In the genomic region with DNA sequence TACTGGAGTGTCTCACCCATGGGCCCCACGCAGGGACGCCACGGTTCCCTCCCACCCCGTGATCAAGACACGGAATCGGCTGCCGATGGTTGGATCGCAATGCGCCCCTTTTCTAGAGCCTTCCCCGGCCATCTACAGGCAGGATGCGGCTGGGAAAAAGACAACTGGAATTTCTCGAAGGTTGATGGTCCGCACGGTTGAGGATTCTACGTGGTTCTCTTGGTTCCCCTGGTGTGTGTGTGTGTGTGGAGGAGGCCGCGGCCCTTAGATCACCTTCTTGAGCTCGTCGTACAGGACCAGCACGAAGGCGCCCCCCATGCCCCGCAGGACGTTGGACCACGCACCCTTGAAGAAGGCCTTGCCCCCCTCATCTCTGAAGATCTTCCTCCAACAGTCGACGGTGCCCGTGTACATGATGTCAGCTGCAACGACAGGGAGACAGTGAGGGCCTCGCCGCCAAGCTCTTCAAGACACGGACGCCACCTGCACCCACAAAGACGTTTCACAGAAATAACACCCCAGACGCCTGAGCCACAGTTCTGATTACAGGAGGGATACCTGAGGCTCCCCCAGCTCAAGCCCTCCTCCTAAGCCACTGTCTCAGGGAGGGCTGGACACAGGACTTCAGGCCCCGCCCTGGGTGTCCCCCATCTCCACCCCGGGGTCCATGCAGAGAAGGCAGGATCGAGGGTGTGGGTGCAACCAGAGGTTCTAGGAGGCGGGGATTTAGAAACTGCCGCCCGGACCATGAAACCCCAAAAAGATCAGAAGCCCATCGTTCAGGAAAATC, we compare ENCODE assay signal across 16 cellular contexts. TPM values are rescaled to one million over a fixed set of nuclear protein-coding genes. Genes with fewer than 3 reads are reported as not detected.
DNase-seq lines count a peak whose midpoint lies in the region; TF ChIP-seq lines count a peak whose summit lies in the region.
"Had no signal": no experiment of that assay in that cellular context is flagged by ENCODE, and none has a peak within 500 bp of the region (broad histone marks: within the 10 kb centered on the region; RNA-seq: fewer than 3 reads in every experiment).

No MANE protein-coding gene starts in this region.

- H3K27me3 ChIP-seq in stomach, result no peaks in the 10 kb centered on the region
- no peaks in the 10 kb centered on the region for H3K27me3 ChIP-seq in MG63
- H3K27me3 ChIP-seq: dorsolateral prefrontal cortex had no signal

- peaks cover 35% of the 10 kb centered on the region for H3K4me1 Mint-ChIP-seq in activated naive CD4-positive, alpha-beta T cell treated with anti-CD3 and anti-CD28 coated beads, Interleukin-2, amount 10 ng/mL, durations not matched to agents 7 days and 5 days

- H3K36me3 ChIP-seq in stomach (peaks cover 62 to 81% (median 79%) of the 10 kb centered on the region in 4 donors), MG63 (peaks cover 83% of the 10 kb centered on the region)

- TF ChIP-seq POLR2A in stomach (IDR thresholded peaks at IDR 0.05), result no peak

- H3K4me1 ChIP-seq in stomach, result peaks cover 32 to 46% (median 38%) of the 10 kb centered on the region in 4 donors

- POLR2A ChIA-PET in RWPE1 (lab: Yijun Ruan, JAX; ENCODE audit: low non-redundant PET), result no interaction called here

- CTCF ChIA-PET in activated naive CD4-positive, alpha-beta T cell treated with anti-CD3 and anti-CD28 coated beads, Interleukin-2, amount 10 ng/mL, durations not matched to agents 7 days and 5 days (lab: Charles Lee), result no interaction called here
- CTCF ChIA-PET in RWPE1 (lab: Yijun Ruan, JAX), result no interaction called here

- H3K27me3 Mint-ChIP-seq in activated naive CD4-positive, alpha-beta T cell treated with anti-CD3 and anti-CD28 coated beads, Interleukin-2, amount 10 ng/mL, durations not matched to agents 7 days and 5 days, result no peaks in the 10 kb centered on the region
- H3K27me3 Mint-ChIP-seq: brain had no signal

- whole genome bisulfite sequencing in stomach, 5 donors, result 95 to 96% (median 95%) methylated on average over 32 to 41 of the region's 41 CpGs

- H3K27ac Mint-ChIP-seq in activated naive CD4-positive, alpha-beta T cell treated with anti-CD3 and anti-CD28 coated beads, Interleukin-2, amount 10 ng/mL, durations not matched to agents 7 days and 5 days, result no peak overlapping the region
- H3K27ac Mint-ChIP-seq: activated T-helper 1 cell treated with anti-CD3 and anti-CD28 coated beads, Interleukin-12 subunit alpha, Interleukin-12 subunit beta, Interleukin-2, Interleukin-4 antibody, amounts not matched to agents 30 ng/mL and 10 ng/mL and 1 ng/mL, durations not matched to agents 14 hours and 24 hours and 36 hours; brain had no signal

- H3K27ac ChIP-seq in RWPE1 (peak overlapping the region; percentile 67; the same call in 1 of the 2 replicates), stomach (no peak overlapping the region)
- H3K27ac ChIP-seq: dorsolateral prefrontal cortex had no signal

- no peak overlapping the region for H3K4me3 Mint-ChIP-seq in activated naive CD4-positive, alpha-beta T cell treated with anti-CD3 and anti-CD28 coated beads, Interleukin-2, amount 10 ng/mL, durations not matched to agents 7 days and 5 days
- H3K4me3 Mint-ChIP-seq: activated T-helper 1 cell treated with anti-CD3 and anti-CD28 coated beads, Interleukin-12 subunit alpha, Interleukin-12 subunit beta, Interleukin-2, Interleukin-4 antibody, amounts not matched to agents 30 ng/mL and 10 ng/mL and 1 ng/mL, durations not matched to agents 14 hours and 24 hours and 36 hours had no signal

- intact Hi-C loops in stomach (cut with DNase I; ENCODE audit: low total_unique reads), result no loop called here

- H3K4me3 ChIP-seq in stomach (no peak overlapping the region), MG63 (no peak overlapping the region)
- H3K4me3 ChIP-seq: dorsolateral prefrontal cortex, HAP-1 had no signal

- peaks cover 56% of the 10 kb centered on the region for H3K36me3 Mint-ChIP-seq in activated naive CD4-positive, alpha-beta T cell treated with anti-CD3 and anti-CD28 coated beads, Interleukin-2, amount 10 ng/mL, durations not matched to agents 7 days and 5 days

- TF ChIP-seq EP300 in stomach (IDR thresholded peaks at IDR 0.05), result no peak

- H3K9me3 Mint-ChIP-seq in activated naive CD4-positive, alpha-beta T cell treated with anti-CD3 and anti-CD28 coated beads, Interleukin-2, amount 10 ng/mL, durations not matched to agents 7 days and 5 days, result no peaks in the 10 kb centered on the region
- H3K9me3 Mint-ChIP-seq: activated T-helper 1 cell treated with anti-CD3 and anti-CD28 coated beads, Interleukin-12 subunit alpha, Interleukin-12 subunit beta, Interleukin-2, Interleukin-4 antibody, amounts not matched to agents 30 ng/mL and 10 ng/mL and 1 ng/mL, durations not matched to agents 14 hours and 24 hours and 36 hours; brain had no signal

- no peaks in the 10 kb centered on the region for H3K9me3 ChIP-seq in stomach
- H3K9me3 ChIP-seq in MG63, result no peaks in the 10 kb centered on the region
- H3K9me3 ChIP-seq: HAP-1 had no signal

- no peak for TF ChIP-seq CTCF in RWPE1 (conservative IDR thresholded peaks at IDR 0.05; ENCODE audit: low read depth)
- no peak for TF ChIP-seq CTCF in stomach (IDR thresholded peaks at IDR 0.05)

- peak; percentile 20 for DNase-seq in activated naive CD4-positive, alpha-beta T cell treated with anti-CD3 and anti-CD28 coated beads, Interleukin-2, amount 10 ng/mL, durations not matched to agents 7 days and 5 days
- DNase-seq in activated naive CD4-positive, alpha-beta T cell (lab: John Stamatoyannopoulos, UW), result no peak
- DNase-seq in RWPE1 (ENCODE audit: low spot score) (no peak), iPS-NIHi7 (ENCODE audit: extremely low spot score) (peak; percentile 3), stomach (peak; percentile 19), NCI-H748 (lab: John Stamatoyannopoulos, UW; ENCODE audit: unreplicated experiment) (no peak), MG63 (no peak), NCI-H2196 (lab: John Stamatoyannopoulos, UW; ENCODE audit: unreplicated experiment) (no peak)
- DNase-seq: activated CD4-positive, CD25-positive, alpha-beta regulatory T cell; NCI-H1436; stimulated activated naive CD8-positive, alpha-beta T cell treated with anti-CD3 and anti-CD28 coated beads, Interleukin-15, Interleukin-2, amounts not matched to agents 100 U/mL and 50 U/mL, for 24 hours; SW 1271 had no signal

RNA-seq across cellular contexts. Expression of gene SLC25A6, which starts 5.4 kb away (rescaled TPM):
- 100 to 1,000 TPM; 119 to 707 (median 391) TPM for total RNA-seq in stomach
- 100 to 1,000 TPM; 416 to 606 (median 518) TPM for polyA plus RNA-seq in stomach
- 478 and 634 TPM in 2 replicates for total RNA-seq in MG63 (2014; rRNA removed; shearing (Covaris generic); ENCODE audit: low replicate concordance)

RNA-seq across cellular contexts. Expression of gene IL3RA, which starts 49.9 kb away (rescaled TPM):
- total RNA-seq in stomach, result 10 to 100 TPM in 1 of 5 donors, 1 to 10 TPM in 3, not detected in 1; 2.4 to 10.1 (median 3.2) TPM
- polyA plus RNA-seq in stomach, result 1 to 10 TPM; 4.5 to 6.4 (median 6.1) TPM
- not detected in 2 replicates for total RNA-seq in MG63 (2014; rRNA removed; shearing (Covaris generic); ENCODE audit: low replicate concordance)

Comparison
In these comparisons a context has a peak if more than half of its experiments do, and no peak if none do; other contexts are left out.
1. DNase-seq: peak in activated naive CD4-positive, alpha-beta T cell treated with anti-CD3 and anti-CD28 coated beads, Interleukin-2, amount 10 ng/mL, durations not matched to agents 7 days and 5 days (single experiment), iPS-NIHi7 (single experiment) and stomach (single experiment); none in activated naive CD4-positive, alpha-beta T cell (0 of 4), RWPE1 (single experiment), NCI-H748 (single experiment), MG63 (single experiment) and NCI-H2196 (single experiment).